In the genomic region with DNA sequence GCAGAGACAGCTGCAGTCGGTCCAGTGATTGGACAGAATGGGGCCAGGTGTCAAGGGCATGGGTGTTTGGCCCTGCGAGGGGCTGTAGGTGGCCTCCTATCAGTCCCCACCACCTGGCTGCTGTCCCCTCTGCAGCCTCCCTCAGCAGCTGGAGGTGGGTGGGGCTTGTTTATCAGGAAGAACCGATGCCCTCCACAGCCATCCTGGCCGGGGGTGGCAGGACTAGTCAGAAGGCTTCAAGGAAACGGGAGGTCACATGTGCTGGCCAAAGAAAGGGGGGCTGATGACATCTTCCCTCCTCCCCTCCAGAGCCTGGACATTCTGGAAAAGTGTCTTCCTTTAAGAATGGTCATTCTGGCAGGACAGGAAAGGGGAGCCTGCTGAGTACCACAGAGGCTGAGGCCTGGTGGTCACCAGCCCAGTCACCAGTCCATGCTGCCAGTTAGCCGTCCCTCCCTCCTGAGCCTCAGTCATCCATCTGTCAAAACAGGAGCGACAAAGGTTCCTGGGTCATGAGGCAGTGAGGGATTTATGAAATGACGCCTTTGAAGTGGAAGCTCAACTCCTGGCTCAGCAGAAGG, we compare ENCODE assay signal across 1 cellular context.
TF ChIP-seq lines count a peak whose summit lies in the region.

No MANE protein-coding gene starts in this region.

TF ChIP-seq in HEK293, 187 proteins besides CTCF, POLR2A, EP300 and RAD21 (continued from another document):
- TF ChIP-seq, protein P1, sequence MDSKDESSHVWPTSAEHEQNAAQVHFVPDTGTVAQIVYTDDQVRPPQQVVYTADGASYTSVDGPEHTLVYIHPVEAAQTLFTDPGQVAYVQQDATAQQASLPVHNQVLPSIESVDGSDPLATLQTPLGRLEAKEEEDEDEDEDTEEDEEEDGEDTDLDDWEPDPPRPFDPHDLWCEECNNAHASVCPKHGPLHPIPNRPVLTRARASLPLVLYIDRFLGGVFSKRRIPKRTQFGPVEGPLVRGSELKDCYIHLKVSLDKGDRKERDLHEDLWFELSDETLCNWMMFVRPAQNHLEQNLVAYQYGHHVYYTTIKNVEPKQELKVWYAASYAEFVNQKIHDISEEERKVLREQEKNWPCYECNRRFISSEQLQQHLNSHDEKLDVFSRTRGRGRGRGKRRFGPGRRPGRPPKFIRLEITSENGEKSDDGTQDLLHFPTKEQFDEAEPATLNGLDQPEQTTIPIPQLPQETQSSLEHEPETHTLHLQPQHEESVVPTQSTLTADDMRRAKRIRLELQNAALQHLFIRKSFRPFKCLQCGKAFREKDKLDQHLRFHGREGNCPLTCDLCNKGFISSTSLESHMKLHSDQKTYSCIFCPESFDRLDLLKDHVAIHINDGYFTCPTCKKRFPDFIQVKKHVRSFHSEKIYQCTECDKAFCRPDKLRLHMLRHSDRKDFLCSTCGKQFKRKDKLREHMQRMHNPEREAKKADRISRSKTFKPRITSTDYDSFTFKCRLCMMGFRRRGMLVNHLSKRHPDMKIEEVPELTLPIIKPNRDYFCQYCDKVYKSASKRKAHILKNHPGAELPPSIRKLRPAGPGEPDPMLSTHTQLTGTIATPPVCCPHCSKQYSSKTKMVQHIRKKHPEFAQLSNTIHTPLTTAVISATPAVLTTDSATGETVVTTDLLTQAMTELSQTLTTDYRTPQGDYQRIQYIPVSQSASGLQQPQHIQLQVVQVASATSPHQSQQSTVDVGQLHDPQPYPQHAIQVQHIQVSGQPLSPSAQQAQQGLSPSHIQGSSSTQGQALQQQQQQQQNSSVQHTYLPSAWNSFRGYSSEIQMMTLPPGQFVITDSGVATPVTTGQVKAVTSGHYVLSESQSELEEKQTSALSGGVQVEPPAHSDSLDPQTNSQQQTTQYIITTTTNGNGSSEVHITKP (tag by site-specific recombination; IDR thresholded peaks at IDR 0.05), result 0 out of 2 replicates have a peak, but pooled peaks have one; percentile 15
- TF ChIP-seq ZNF658 (tag by site-specific recombination; IDR thresholded peaks at IDR 0.05) (no peak), ZNF146 (tag by site-specific recombination; IDR thresholded peaks at IDR 0.05) (no peak), ZNF202 (tag by site-specific recombination; IDR thresholded peaks at IDR 0.05; ENCODE audit: borderline replicate concordance) (no peak), EGR2 (tag by site-specific recombination; IDR thresholded peaks at IDR 0.05; ENCODE audit: low read depth) (peak; percentile 78)
